In genomic region chr20:50450961-50451752, GRCh38 we compare ENCODE assay signal across 8 cellular contexts. TPM values are rescaled to one million over a fixed set of nuclear protein-coding genes. Genes with fewer than 3 reads are reported as not detected.
DNase-seq lines count a peak whose midpoint lies in the region; ATAC-seq and TF ChIP-seq lines count a peak whose summit lies in the region.

No MANE protein-coding gene starts in this region.

- H3K27ac ChIP-seq in RWPE1 (peak overlapping the region; percentile 82), skin epidermis (peak overlapping the region in 13 of 21 experiments; percentile 14 to 77 (median 39))

- CTCF ChIA-PET in RWPE1 (lab: Yijun Ruan, JAX), result interaction anchor here (0.6 kb wide), 2 partner anchors 105 to 380 kb away, joined by 3 to 4 read pairs; no protein-coding TSS in a partner anchor

- ATAC-seq in Right ventricle myocardium inferior, result peak; percentile 59
- ATAC-seq in HG02973 (IDR thresholded peaks at IDR 0.05; ENCODE audit: unreplicated experiment), result peak; percentile 75
- ATAC-seq in Right ventricle myocardium superior (ENCODE audit: poor library complexity), result peak; percentile 74

- POLR2A ChIA-PET in RWPE1 (lab: Yijun Ruan, JAX; ENCODE audit: low non-redundant PET), result no interaction called here

- intact Hi-C loops in Right ventricle myocardium inferior (cut with DNase I), result loop anchor here (5.0 kb wide), 1 partner anchor 34 kb away; no protein-coding TSS in a partner anchor
- intact Hi-C loops in cardiac septum (cut with DNase I), result no loop called here
- intact Hi-C loops in Right ventricle myocardium superior (cut with DNase I), result loop anchor here (10.0 kb wide), 1 partner anchor 146 kb away; no protein-coding TSS in a partner anchor

- H3K4me3 ChIP-seq in skin epidermis, result no peak overlapping the region

- DNase-seq in Right ventricle myocardium inferior (ENCODE audit: missing footprints), result no peak
- no peak for DNase-seq in cardiac septum (ENCODE audit: low spot score)
- DNase-seq in RWPE1 (ENCODE audit: low spot score), result no peak
- peak; percentile 57 for DNase-seq in Right ventricle myocardium superior
- DNase-seq in NCI-H1105 (lab: John Stamatoyannopoulos, UW), result no peak
- no peak for DNase-seq in putamen (ENCODE audit: low spot score)

- TF ChIP-seq CTCF in RWPE1 (conservative IDR thresholded peaks at IDR 0.05; ENCODE audit: low read depth), result no peak

RNA-seq across cellular contexts. Expression of gene PTPN1, which starts 59.0 kb away (rescaled TPM):
- 23.3 TPM for total RNA-seq in Right ventricle myocardium inferior
- total RNA-seq in cardiac septum, result 34.2 TPM
- total RNA-seq in Right ventricle myocardium superior, result 20.1 TPM
